1 cellular context compared by ENCODE assay signal in the genomic region with DNA sequence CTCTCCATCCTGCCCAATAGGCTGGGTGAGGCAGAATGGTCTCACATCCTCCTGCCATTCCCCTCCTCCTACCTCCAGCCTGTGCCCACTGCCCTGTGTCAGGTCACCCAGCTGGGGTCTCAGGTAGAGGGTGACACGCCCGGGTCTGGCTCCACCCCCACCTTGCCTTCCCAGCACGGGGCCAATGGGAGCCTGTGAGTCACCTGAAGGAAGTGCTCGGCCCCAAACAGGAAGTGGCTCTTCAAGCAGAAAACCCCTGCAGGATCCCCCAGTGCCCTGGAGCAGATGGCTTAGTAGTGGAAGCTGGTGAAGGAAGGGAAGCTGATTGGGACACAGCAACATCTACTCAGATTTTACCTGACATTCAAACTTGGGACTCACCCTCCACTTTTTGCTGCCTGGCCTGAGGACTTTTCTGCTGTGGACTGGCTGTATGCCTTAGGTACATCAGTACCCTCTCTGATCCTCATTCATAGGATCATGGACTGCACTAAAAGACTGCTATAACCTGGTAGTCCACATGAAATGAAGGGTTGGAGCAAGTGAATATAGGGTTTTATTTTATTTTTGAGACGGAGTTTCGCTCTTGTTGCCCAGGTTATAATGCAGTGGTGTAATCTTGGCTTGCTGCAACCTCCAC.
TF ChIP-seq lines count a peak whose summit lies in the region.

No MANE protein-coding gene starts in this region.

TF ChIP-seq in GM12878, 131 proteins besides CTCF, POLR2A, EP300 and RAD21 (continued from another document and continues in another):
- TF ChIP-seq, protein P1, sequence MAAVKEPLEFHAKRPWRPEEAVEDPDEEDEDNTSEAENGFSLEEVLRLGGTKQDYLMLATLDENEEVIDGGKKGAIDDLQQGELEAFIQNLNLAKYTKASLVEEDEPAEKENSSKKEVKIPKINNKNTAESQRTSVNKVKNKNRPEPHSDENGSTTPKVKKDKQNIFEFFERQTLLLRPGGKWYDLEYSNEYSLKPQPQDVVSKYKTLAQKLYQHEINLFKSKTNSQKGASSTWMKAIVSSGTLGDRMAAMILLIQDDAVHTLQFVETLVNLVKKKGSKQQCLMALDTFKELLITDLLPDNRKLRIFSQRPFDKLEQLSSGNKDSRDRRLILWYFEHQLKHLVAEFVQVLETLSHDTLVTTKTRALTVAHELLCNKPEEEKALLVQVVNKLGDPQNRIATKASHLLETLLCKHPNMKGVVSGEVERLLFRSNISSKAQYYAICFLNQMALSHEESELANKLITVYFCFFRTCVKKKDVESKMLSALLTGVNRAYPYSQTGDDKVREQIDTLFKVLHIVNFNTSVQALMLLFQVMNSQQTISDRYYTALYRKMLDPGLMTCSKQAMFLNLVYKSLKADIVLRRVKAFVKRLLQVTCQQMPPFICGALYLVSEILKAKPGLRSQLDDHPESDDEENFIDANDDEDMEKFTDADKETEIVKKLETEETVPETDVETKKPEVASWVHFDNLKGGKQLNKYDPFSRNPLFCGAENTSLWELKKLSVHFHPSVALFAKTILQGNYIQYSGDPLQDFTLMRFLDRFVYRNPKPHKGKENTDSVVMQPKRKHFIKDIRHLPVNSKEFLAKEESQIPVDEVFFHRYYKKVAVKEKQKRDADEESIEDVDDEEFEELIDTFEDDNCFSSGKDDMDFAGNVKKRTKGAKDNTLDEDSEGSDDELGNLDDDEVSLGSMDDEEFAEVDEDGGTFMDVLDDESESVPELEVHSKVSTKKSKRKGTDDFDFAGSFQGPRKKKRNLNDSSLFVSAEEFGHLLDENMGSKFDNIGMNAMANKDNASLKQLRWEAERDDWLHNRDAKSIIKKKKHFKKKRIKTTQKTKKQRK (IDR thresholded peaks at IDR 0.05; ENCODE audit: low read depth, low read length) = no peak
- no peak for TF ChIP-seq RFX5 (IDR thresholded peaks at IDR 0.05; ENCODE audit: low read depth, low read length)
- no peak for TF ChIP-seq E2F4 (IDR thresholded peaks at IDR 0.05; ENCODE audit: low read depth, low read length)
- no peak for TF ChIP-seq NFIC (IDR thresholded peaks at IDR 0.05; ENCODE audit: low read depth, low read length)
- no peak for TF ChIP-seq ZNF592 (IDR thresholded peaks at IDR 0.05)
- TF ChIP-seq KLF5 (IDR thresholded peaks at IDR 0.05; ENCODE audit: partially characterized antibody) = no peak
- TF ChIP-seq, protein P2, sequence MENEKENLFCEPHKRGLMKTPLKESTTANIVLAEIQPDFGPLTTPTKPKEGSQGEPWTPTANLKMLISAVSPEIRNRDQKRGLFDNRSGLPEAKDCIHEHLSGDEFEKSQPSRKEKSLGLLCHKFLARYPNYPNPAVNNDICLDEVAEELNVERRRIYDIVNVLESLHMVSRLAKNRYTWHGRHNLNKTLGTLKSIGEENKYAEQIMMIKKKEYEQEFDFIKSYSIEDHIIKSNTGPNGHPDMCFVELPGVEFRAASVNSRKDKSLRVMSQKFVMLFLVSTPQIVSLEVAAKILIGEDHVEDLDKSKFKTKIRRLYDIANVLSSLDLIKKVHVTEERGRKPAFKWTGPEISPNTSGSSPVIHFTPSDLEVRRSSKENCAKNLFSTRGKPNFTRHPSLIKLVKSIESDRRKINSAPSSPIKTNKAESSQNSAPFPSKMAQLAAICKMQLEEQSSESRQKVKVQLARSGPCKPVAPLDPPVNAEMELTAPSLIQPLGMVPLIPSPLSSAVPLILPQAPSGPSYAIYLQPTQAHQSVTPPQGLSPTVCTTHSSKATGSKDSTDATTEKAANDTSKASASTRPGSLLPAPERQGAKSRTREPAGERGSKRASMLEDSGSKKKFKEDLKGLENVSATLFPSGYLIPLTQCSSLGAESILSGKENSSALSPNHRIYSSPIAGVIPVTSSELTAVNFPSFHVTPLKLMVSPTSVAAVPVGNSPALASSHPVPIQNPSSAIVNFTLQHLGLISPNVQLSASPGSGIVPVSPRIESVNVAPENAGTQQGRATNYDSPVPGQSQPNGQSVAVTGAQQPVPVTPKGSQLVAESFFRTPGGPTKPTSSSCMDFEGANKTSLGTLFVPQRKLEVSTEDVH (IDR thresholded peaks at IDR 0.05; ENCODE audit: low read depth, partially characterized antibody) = no peak
- no peak for TF ChIP-seq SREBF2 (IDR thresholded peaks at IDR 0.05; ENCODE audit: low read length)
- TF ChIP-seq, protein P3, sequence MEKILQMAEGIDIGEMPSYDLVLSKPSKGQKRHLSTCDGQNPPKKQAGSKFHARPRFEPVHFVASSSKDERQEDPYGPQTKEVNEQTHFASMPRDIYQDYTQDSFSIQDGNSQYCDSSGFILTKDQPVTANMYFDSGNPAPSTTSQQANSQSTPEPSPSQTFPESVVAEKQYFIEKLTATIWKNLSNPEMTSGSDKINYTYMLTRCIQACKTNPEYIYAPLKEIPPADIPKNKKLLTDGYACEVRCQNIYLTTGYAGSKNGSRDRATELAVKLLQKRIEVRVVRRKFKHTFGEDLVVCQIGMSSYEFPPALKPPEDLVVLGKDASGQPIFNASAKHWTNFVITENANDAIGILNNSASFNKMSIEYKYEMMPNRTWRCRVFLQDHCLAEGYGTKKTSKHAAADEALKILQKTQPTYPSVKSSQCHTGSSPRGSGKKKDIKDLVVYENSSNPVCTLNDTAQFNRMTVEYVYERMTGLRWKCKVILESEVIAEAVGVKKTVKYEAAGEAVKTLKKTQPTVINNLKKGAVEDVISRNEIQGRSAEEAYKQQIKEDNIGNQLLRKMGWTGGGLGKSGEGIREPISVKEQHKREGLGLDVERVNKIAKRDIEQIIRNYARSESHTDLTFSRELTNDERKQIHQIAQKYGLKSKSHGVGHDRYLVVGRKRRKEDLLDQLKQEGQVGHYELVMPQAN (conservative IDR thresholded peaks at IDR 0.05) = no peak
- no peak for TF ChIP-seq ETV6 (conservative IDR thresholded peaks at IDR 0.05 in 1 of 2, IDR thresholded peaks at IDR 0.05 in 1 of 2; ENCODE audit: borderline replicate concordance in 1 of 2, low read depth in 1 of 2)
- TF ChIP-seq KDM1A (IDR thresholded peaks at IDR 0.05; ENCODE audit: borderline replicate concordance) = no peak
- peak in 1 of 2 experiments; percentile 41; a peak in 1 of 4 replicates for TF ChIP-seq BHLHE40 (IDR thresholded peaks at IDR 0.05; ENCODE audit: borderline replicate concordance in 1 of 2, low read depth in 2 of 2, low read length in 1 of 2)
- no peak for TF ChIP-seq CBX5 (IDR thresholded peaks at IDR 0.05; ENCODE audit: low read depth)
- TF ChIP-seq BCL3 (IDR thresholded peaks at IDR 0.05; ENCODE audit: borderline replicate concordance, insufficient read depth, low read depth, low read length, poor library complexity, severe bottlenecking) = no peak
- no peak for TF ChIP-seq MTA3 (IDR thresholded peaks at IDR 0.05; ENCODE audit: borderline replicate concordance, low read length)
- TF ChIP-seq CHD1 (IDR thresholded peaks at IDR 0.05; ENCODE audit: low read depth, low read length) = no peak
- no peak for TF ChIP-seq ZNF24 (IDR thresholded peaks at IDR 0.05)
- TF ChIP-seq EED (IDR thresholded peaks at IDR 0.05; ENCODE audit: low read depth) = peak; percentile 59; the same call in 1 of the 2 replicates
- TF ChIP-seq MEF2B (IDR thresholded peaks at IDR 0.05; ENCODE audit: partially characterized antibody, poor library complexity, severe bottlenecking) = no peak
- peak; percentile 53; the same call in 1 of the 2 replicates for TF ChIP-seq POLR2AphosphoS5 (IDR thresholded peaks at IDR 0.05; ENCODE audit: low read length)
- no peak for TF ChIP-seq MXI1 (IDR thresholded peaks at IDR 0.05; ENCODE audit: low read depth, low read length)
- 0 out of 2 replicates have a peak, but pooled peaks have one; percentile 51 for TF ChIP-seq IKZF1 (conservative IDR thresholded peaks at IDR 0.05)
- TF ChIP-seq PAX8 (IDR thresholded peaks at IDR 0.05) = no peak
- TF ChIP-seq CREM (IDR thresholded peaks at IDR 0.05; ENCODE audit: low read depth) = no peak
- 0 out of 3 replicates have a peak, but pooled peaks of 1 of the 2 experiments have one; percentile 19 for TF ChIP-seq EGR1 (IDR thresholded peaks at IDR 0.05; ENCODE audit: borderline replicate concordance in 1 of 2, low read depth in 2 of 2, low read length in 2 of 2)
- TF ChIP-seq ZNF384 (IDR thresholded peaks at IDR 0.05; ENCODE audit: borderline replicate concordance, low read depth, low read length) = no peak
- no peak for TF ChIP-seq FOS (IDR thresholded peaks at IDR 0.05; ENCODE audit: borderline replicate concordance, extremely low read depth, insufficient read length)
- TF ChIP-seq ZZZ3 (IDR thresholded peaks at IDR 0.05; ENCODE audit: control insufficient read depth, insufficient read length, low read depth) = no peak
- no peak for TF ChIP-seq SP1 (IDR thresholded peaks at IDR 0.05; ENCODE audit: low read depth, low read length)
- no peak for TF ChIP-seq SMAD1 (IDR thresholded peaks at IDR 0.05; ENCODE audit: low read depth, partially characterized antibody)
- TF ChIP-seq HDGF (IDR thresholded peaks at IDR 0.05) = no peak
- no peak for TF ChIP-seq ASH2L (IDR thresholded peaks at IDR 0.05; ENCODE audit: borderline replicate concordance, low read depth)
- TF ChIP-seq, protein P4, sequence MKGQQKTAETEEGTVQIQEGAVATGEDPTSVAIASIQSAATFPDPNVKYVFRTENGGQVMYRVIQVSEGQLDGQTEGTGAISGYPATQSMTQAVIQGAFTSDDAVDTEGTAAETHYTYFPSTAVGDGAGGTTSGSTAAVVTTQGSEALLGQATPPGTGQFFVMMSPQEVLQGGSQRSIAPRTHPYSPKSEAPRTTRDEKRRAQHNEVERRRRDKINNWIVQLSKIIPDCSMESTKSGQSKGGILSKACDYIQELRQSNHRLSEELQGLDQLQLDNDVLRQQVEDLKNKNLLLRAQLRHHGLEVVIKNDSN (IDR thresholded peaks at IDR 0.05; ENCODE audit: borderline replicate concordance, extremely low read length, insufficient read depth, low read depth, low read length) = no peak
- TF ChIP-seq CBFB (IDR thresholded peaks at IDR 0.05; ENCODE audit: low read depth) = no peak
- no peak for TF ChIP-seq SIN3A (IDR thresholded peaks at IDR 0.05; ENCODE audit: low read depth, low read length)
- TF ChIP-seq RELA (IDR thresholded peaks at IDR 0.05; ENCODE audit: borderline replicate concordance, partially characterized antibody) = no peak
- no peak for TF ChIP-seq BCL11A (IDR thresholded peaks at IDR 0.05; ENCODE audit: low read depth, low read length)
- no peak for TF ChIP-seq HCFC1 (IDR thresholded peaks at IDR 0.05; ENCODE audit: low read length)
- no peak for TF ChIP-seq ELK1 (IDR thresholded peaks at IDR 0.05; ENCODE audit: low read depth, low read length)
- TF ChIP-seq RB1 (IDR thresholded peaks at IDR 0.05; ENCODE audit: borderline replicate concordance) = no peak
- no peak for TF ChIP-seq GATAD2B (conservative IDR thresholded peaks at IDR 0.05; ENCODE audit: low read depth)
- TF ChIP-seq USF2 (IDR thresholded peaks at IDR 0.05; ENCODE audit: borderline replicate concordance, low read depth, low read length) = no peak
- TF ChIP-seq CHD4 (IDR thresholded peaks at IDR 0.05) = no peak
